In the genomic region with DNA sequence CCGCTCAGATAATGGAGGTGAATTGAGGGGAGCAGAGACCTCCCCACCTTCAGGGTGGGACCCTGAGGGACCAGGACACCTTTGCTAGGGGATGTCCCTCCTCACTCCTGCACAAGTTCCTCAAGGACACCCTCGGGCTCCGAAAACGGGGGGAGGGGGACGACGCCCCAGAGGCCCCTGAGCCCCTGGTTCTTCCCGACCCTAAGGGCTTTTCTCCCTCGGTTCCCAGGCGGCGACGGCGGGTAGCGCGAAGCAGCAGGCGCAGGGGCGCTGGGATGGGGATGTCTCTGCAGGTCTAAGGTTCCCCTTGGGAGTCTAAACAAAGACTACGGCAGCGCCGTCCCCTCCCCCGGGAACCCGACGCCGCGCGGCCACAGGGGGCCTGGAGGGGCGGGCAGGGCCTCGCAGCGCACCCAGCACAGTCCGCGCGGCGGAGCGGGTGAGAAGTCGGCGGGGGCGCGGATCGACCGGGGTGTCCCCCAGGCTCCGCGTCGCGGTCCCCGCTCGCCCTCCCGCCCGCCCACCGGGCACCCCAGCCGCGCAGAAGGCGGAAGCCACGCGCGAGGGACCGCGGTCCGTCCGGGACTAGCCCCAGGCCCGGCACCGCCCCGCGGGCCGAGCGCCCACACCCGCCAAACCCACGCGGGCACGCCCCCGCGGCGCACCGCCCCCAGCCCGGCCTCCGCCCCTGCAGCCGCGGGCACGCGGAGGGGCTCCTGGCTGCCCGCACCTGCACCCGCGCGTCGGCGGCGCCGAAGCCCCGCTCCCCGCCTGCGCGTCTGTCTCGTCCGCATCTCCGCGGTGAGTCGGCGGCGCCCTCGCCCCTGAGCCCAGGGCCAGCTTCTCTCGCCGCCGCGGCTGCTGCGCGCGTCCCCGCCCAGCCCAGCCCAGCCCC, we compare ENCODE assay signal across 8 cellular contexts. TPM values are rescaled to one million over a fixed set of nuclear protein-coding genes. Genes with fewer than 3 reads are reported as not detected.
DNase-seq lines count a peak whose midpoint lies in the region; ATAC-seq and TF ChIP-seq lines count a peak whose summit lies in the region.

No MANE protein-coding gene starts in this region.

- DNase-seq in NCI-H1436 (lab: John Stamatoyannopoulos, UW) = peak; percentile 53
- no peak for DNase-seq in NCI-H1436 treated with DMSO at 0.1 percent for 48 hours (lab: John Stamatoyannopoulos, UW)
- peak; percentile 23 for DNase-seq in WERI-Rb-1
- no peak for DNase-seq in right atrium auricular region (ENCODE audit: low spot score)
- no peak for DNase-seq in activated T-helper 2 cell treated with anti-CD3 and anti-CD28 coated beads, Interferon-gamma antibody, Interleukin-2, Interleukin-4, amounts not matched to agents 10 μg/mL and 5 μg/mL and 100 μg/mL, durations not matched to agents 14 hours and 24 hours and 36 hours (ENCODE audit: low spot score)
- DNase-seq in islet precursor cell = no peak
- no peak for DNase-seq in RKO (ENCODE audit: low spot score)

- peak; percentile 53 for ATAC-seq in stimulated activated memory B cell treated with anti-CD40 and anti-IgM and Interleukin-4, amounts not matched to agents 10 μg/mL and 1 μg/mL and 100 μg/mL, for 72 hours

- H3K9me3 ChIP-seq in WERI-Rb-1 (ENCODE audit: severe bottlenecking) (no peaks in the 10 kb centered on the region), right atrium auricular region (no peaks in the 10 kb centered on the region)

- peaks cover 58% of the 10 kb centered on the region for H3K27me3 Mint-ChIP-seq in stimulated activated memory B cell treated with anti-CD40 and anti-IgM and Interleukin-4, amounts not matched to agents 10 μg/mL and 1 μg/mL and 100 μg/mL, for 72 hours
- H3K27me3 Mint-ChIP-seq in activated T-helper 2 cell treated with anti-CD3 and anti-CD28 coated beads, Interferon-gamma antibody, Interleukin-2, Interleukin-4, amounts not matched to agents 10 μg/mL and 5 μg/mL and 100 μg/mL, durations not matched to agents 14 hours and 24 hours and 36 hours (ENCODE audit: low read depth) = peaks cover 47% of the 10 kb centered on the region

- TF ChIP-seq CTCF in WERI-Rb-1 (IDR thresholded peaks at IDR 0.05; ENCODE audit: low read depth, low read length) (no peak), right atrium auricular region (IDR thresholded peaks at IDR 0.05) (no peak)

- no peaks in the 10 kb centered on the region for H3K36me3 Mint-ChIP-seq in stimulated activated memory B cell treated with anti-CD40 and anti-IgM and Interleukin-4, amounts not matched to agents 10 μg/mL and 1 μg/mL and 100 μg/mL, for 72 hours
- no peaks in the 10 kb centered on the region for H3K36me3 Mint-ChIP-seq in activated T-helper 2 cell treated with anti-CD3 and anti-CD28 coated beads, Interferon-gamma antibody, Interleukin-2, Interleukin-4, amounts not matched to agents 10 μg/mL and 5 μg/mL and 100 μg/mL, durations not matched to agents 14 hours and 24 hours and 36 hours (ENCODE audit: low read depth)

- intact Hi-C loops in activated T-helper 2 cell treated with anti-CD3 and anti-CD28 coated beads, Interferon-gamma antibody, Interleukin-2, Interleukin-4, amounts not matched to agents 10 μg/mL and 5 μg/mL and 100 μg/mL, durations not matched to agents 14 hours and 24 hours and 36 hours (cut with micrococcal nuclease) = no loop called here

- H3K36me3 ChIP-seq in WERI-Rb-1 = no peaks in the 10 kb centered on the region
- H3K36me3 ChIP-seq in right atrium auricular region = no peaks in the 10 kb centered on the region

- H3K4me3 ChIP-seq in WERI-Rb-1 (ENCODE audit: low read depth, low read length) = peak overlapping the region; percentile 65
- H3K4me3 ChIP-seq in right atrium auricular region = peak overlapping the region; percentile 48 to 74

- H3K4me1 Mint-ChIP-seq in stimulated activated memory B cell treated with anti-CD40 and anti-IgM and Interleukin-4, amounts not matched to agents 10 μg/mL and 1 μg/mL and 100 μg/mL, for 72 hours = peaks cover 20% of the 10 kb centered on the region
- H3K4me1 Mint-ChIP-seq in activated T-helper 2 cell treated with anti-CD3 and anti-CD28 coated beads, Interferon-gamma antibody, Interleukin-2, Interleukin-4, amounts not matched to agents 10 μg/mL and 5 μg/mL and 100 μg/mL, durations not matched to agents 14 hours and 24 hours and 36 hours (ENCODE audit: low read depth) = peaks cover 12% of the 10 kb centered on the region

- no peaks in the 10 kb centered on the region for H3K9me3 Mint-ChIP-seq in stimulated activated memory B cell treated with anti-CD40 and anti-IgM and Interleukin-4, amounts not matched to agents 10 μg/mL and 1 μg/mL and 100 μg/mL, for 72 hours
- H3K9me3 Mint-ChIP-seq in activated T-helper 2 cell treated with anti-CD3 and anti-CD28 coated beads, Interferon-gamma antibody, Interleukin-2, Interleukin-4, amounts not matched to agents 10 μg/mL and 5 μg/mL and 100 μg/mL, durations not matched to agents 14 hours and 24 hours and 36 hours = no peaks in the 10 kb centered on the region

- peaks cover 0 to 29% of the 10 kb centered on the region in 2 donors for H3K4me1 ChIP-seq in right atrium auricular region

- H3K27ac Mint-ChIP-seq in stimulated activated memory B cell treated with anti-CD40 and anti-IgM and Interleukin-4, amounts not matched to agents 10 μg/mL and 1 μg/mL and 100 μg/mL, for 72 hours = no peak overlapping the region
- H3K27ac Mint-ChIP-seq in activated T-helper 2 cell treated with anti-CD3 and anti-CD28 coated beads, Interferon-gamma antibody, Interleukin-2, Interleukin-4, amounts not matched to agents 10 μg/mL and 5 μg/mL and 100 μg/mL, durations not matched to agents 14 hours and 24 hours and 36 hours = no peak overlapping the region

- H3K27ac ChIP-seq in WERI-Rb-1 (no peak overlapping the region), right atrium auricular region (peak overlapping the region; percentile 82 to 91)

- H3K27me3 ChIP-seq in WERI-Rb-1 (ENCODE audit: insufficient read depth, low read depth, severe bottlenecking) = peaks cover 7% of the 10 kb centered on the region
- H3K27me3 ChIP-seq in right atrium auricular region = no peaks in the 10 kb centered on the region

- peak overlapping the region; percentile 71 for H3K4me3 Mint-ChIP-seq in stimulated activated memory B cell treated with anti-CD40 and anti-IgM and Interleukin-4, amounts not matched to agents 10 μg/mL and 1 μg/mL and 100 μg/mL, for 72 hours
- H3K4me3 Mint-ChIP-seq in activated T-helper 2 cell treated with anti-CD3 and anti-CD28 coated beads, Interferon-gamma antibody, Interleukin-2, Interleukin-4, amounts not matched to agents 10 μg/mL and 5 μg/mL and 100 μg/mL, durations not matched to agents 14 hours and 24 hours and 36 hours (ENCODE audit: low read depth) = no peak overlapping the region

RNA-seq across cellular contexts. Expression of a gene that starts 36.7 kb away (rescaled TPM):
- 100 to 1,000 TPM; 163 to 238 TPM for total RNA-seq in right atrium auricular region
- 3.1 and 3.6 TPM in 2 replicates for total RNA-seq in activated T-helper 2 cell treated with anti-CD3 and anti-CD28 coated beads, Interferon-gamma antibody, Interleukin-2, Interleukin-4, amounts not matched to agents 10 μg/mL and 5 μg/mL and 100 μg/mL, durations not matched to agents 14 hours and 24 hours and 36 hours

RNA-seq across cellular contexts. Expression of a gene that starts 52.1 kb away (rescaled TPM):
- 10 to 100 TPM; 11.9 to 12.9 TPM for total RNA-seq in right atrium auricular region
- total RNA-seq in activated T-helper 2 cell treated with anti-CD3 and anti-CD28 coated beads, Interferon-gamma antibody, Interleukin-2, Interleukin-4, amounts not matched to agents 10 μg/mL and 5 μg/mL and 100 μg/mL, durations not matched to agents 14 hours and 24 hours and 36 hours = 24.4 and 24.7 TPM in 2 replicates

Comparison
In these comparisons a context has a peak if more than half of its experiments do, and no peak if none do; other contexts are left out.
1. DNase-seq: peak in NCI-H1436 (single experiment) and WERI-Rb-1 (single experiment); none in NCI-H1436 treated with DMSO at 0.1 percent for 48 hours (single experiment), right atrium auricular region (single experiment), activated T-helper 2 cell treated with anti-CD3 and anti-CD28 coated beads, Interferon-gamma antibody, Interleukin-2, Interleukin-4, amounts not matched to agents 10 μg/mL and 5 μg/mL and 100 μg/mL, durations not matched to agents 14 hours and 24 hours and 36 hours (single experiment), islet precursor cell (single experiment) and RKO (single experiment).
2. RNA of a gene that starts 36.7 kb away (total RNA-seq): 163 to 238 TPM in right atrium auricular region; 3.1 to 3.6 TPM in activated T-helper 2 cell treated with anti-CD3 and anti-CD28 coated beads, Interferon-gamma antibody, Interleukin-2, Interleukin-4, amounts not matched to agents 10 μg/mL and 5 μg/mL and 100 μg/mL, durations not matched to agents 14 hours and 24 hours and 36 hours; every median in the first group is over 10 times any median in the second.